Comparison of ENCODE assay signal across 8 cellular contexts in the genomic region with DNA sequence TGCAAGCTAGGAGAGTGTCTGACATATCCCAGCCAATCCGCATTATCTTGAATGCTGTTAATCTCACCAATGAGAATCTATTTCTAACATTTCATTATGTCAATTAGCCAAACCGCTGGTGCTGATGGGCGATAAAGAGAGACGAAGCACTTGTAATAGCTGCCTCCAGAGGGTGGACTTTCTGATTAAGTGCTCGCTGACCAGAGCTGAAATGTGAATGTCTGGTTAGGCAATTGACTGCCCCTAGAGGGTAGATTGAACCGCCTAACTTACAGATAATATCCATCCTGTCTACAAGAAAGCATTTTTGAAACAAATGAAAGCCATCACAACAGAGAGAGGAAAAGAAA. TPM values are rescaled to one million over a fixed set of nuclear protein-coding genes. Genes with fewer than 3 reads are reported as not detected.
A peak's percentile ranks its signal among the peaks of the same experiment; 100 is the strongest.
DNase-seq lines count a peak whose midpoint lies in the region; ATAC-seq and TF ChIP-seq lines count a peak whose summit lies in the region.

No MANE protein-coding gene starts in this region.

- H3K4me3 Mint-ChIP-seq in chondrocyte (ENCODE audit: unreplicated experiment), result peak overlapping the region; percentile 86

- POLR2A ChIA-PET in RWPE1 (lab: Yijun Ruan, JAX; ENCODE audit: low non-redundant PET), result interaction anchor here (1.0 kb wide), 2 partner anchors 48 to 174 kb away, joined by 3 read pairs; a partner anchor contains a TSS

- no peaks in the 10 kb centered on the region for H3K9me3 Mint-ChIP-seq in chondrocyte (ENCODE audit: low read depth)

- peak overlapping the region; percentile 98 for H3K27ac Mint-ChIP-seq in chondrocyte (ENCODE audit: unreplicated experiment)

- H3K4me1 Mint-ChIP-seq in chondrocyte (ENCODE audit: low read depth), result peaks cover 23% of the 10 kb centered on the region

- H3K4me2 ChIP-seq in DND-41 (ENCODE audit: insufficient read depth, low read length) (peak overlapping the region; percentile 93), KMS-11 (peak overlapping the region; percentile 83)

- no peaks in the 10 kb centered on the region for H3K27me3 Mint-ChIP-seq in chondrocyte (ENCODE audit: low read depth)

- H3K36me3 ChIP-seq in DND-41 (ENCODE audit: insufficient read depth, low read length) (peaks cover 41% of the 10 kb centered on the region), KMS-11 (ENCODE audit: insufficient read depth) (peaks cover 17% of the 10 kb centered on the region; the same call in 1 of the 2 replicates)

- H3K79me2 ChIP-seq in DND-41 (ENCODE audit: insufficient read depth, low read length), result peaks cover 46% of the 10 kb centered on the region
- H3K79me2 ChIP-seq in KMS-11 (ENCODE audit: insufficient read depth, low read depth), result peaks cover 21% of the 10 kb centered on the region

- H3K36me3 Mint-ChIP-seq in chondrocyte (ENCODE audit: low read depth), result peaks cover 8% of the 10 kb centered on the region

- H3K27me3 ChIP-seq in DND-41 (ENCODE audit: insufficient read depth, low read length, poor library complexity) (no peaks in the 10 kb centered on the region), KMS-11 (ENCODE audit: insufficient read depth, low read depth) (no peaks in the 10 kb centered on the region), layer of hippocampus (ENCODE audit: control insufficient read depth, insufficient read depth, low read length) (peaks cover 4% of the 10 kb centered on the region)

- CTCF ChIA-PET in RWPE1 (lab: Yijun Ruan, JAX), result interaction anchor here (0.6 to 1.7 kb wide), 8 partner anchors 13 to 139 kb away, joined by 3 to 4 read pairs (median 3); a partner anchor contains a TSS

- DNase-seq in DND-41 (peak; percentile 23), RWPE1 (ENCODE audit: low spot score) (peak; percentile 91), chondrocyte (ENCODE audit: low spot score) (no peak), substantia nigra (lab: John Stamatoyannopoulos, UW) (peak in 17 of 49 donors; percentile 26 to 74 (median 47))

- peaks cover 2% of the 10 kb centered on the region; the same call in 1 of the 2 replicates for H4K20me1 ChIP-seq in DND-41 (ENCODE audit: insufficient read depth, low read length)
- no peaks in the 10 kb centered on the region for H4K20me1 ChIP-seq in KMS-11 (ENCODE audit: insufficient read depth)

- ATAC-seq in DND-41 (ENCODE audit: insufficient read depth, low read depth) (peak; percentile 11), GM21390 (IDR thresholded peaks at IDR 0.05; ENCODE audit: unreplicated experiment) (peak; percentile 28), GM21367 (IDR thresholded peaks at IDR 0.05; ENCODE audit: unreplicated experiment) (no peak)

- H2AFZ ChIP-seq in DND-41 (ENCODE audit: low read depth, low read length) (peak overlapping the region; percentile 86), KMS-11 (ENCODE audit: low read depth) (peak overlapping the region; percentile 73)

- H3K9ac ChIP-seq in DND-41 (ENCODE audit: low read depth, low read length) (peak overlapping the region; percentile 85), KMS-11 (peak overlapping the region; percentile 93)

- H3K4me3 ChIP-seq in DND-41 (ENCODE audit: low read depth in 1 of 2, low read length in 2 of 2) (peak overlapping the region; percentile 91 to 95; a peak in 3 of 4 replicates), KMS-11 (IDR thresholded peaks at IDR 0.05; ENCODE audit: insufficient read depth, low read depth, low read length) (no peak overlapping the region)

- TF ChIP-seq CTCF in DND-41 (IDR thresholded peaks at IDR 0.05; ENCODE audit: borderline replicate concordance, extremely low read depth, low read length, poor library complexity, severe bottlenecking) (peak; percentile 48), KMS-11 (conservative IDR thresholded peaks at IDR 0.05; ENCODE audit: low read depth, low read length) (peak; percentile 67), RWPE1 (conservative IDR thresholded peaks at IDR 0.05; ENCODE audit: low read depth) (peak; percentile 77), chondrocyte (IDR thresholded peaks at IDR 0.05) (peak; percentile 86)

- H3K9me3 ChIP-seq in DND-41 (ENCODE audit: insufficient read depth, low read length, severe bottlenecking), result no peaks in the 10 kb centered on the region

- H3K27ac ChIP-seq in DND-41 (ENCODE audit: low read length), result peak overlapping the region; percentile 81
- peak overlapping the region; percentile 81 for H3K27ac ChIP-seq in KMS-11
- peak overlapping the region; percentile 90 for H3K27ac ChIP-seq in RWPE1
- H3K27ac ChIP-seq in layer of hippocampus (ENCODE audit: low read depth, low read length), result peak overlapping the region; percentile 98
- peak overlapping the region; percentile 96 for H3K27ac ChIP-seq in substantia nigra (ENCODE audit: low read depth, low read length, poor library complexity, severe bottlenecking)

- H3K4me1 ChIP-seq in DND-41 (ENCODE audit: insufficient read depth, low read length) (peaks cover 31% of the 10 kb centered on the region), KMS-11 (ENCODE audit: low read depth, poor library complexity, severe bottlenecking) (peaks cover 40% of the 10 kb centered on the region)

RNA-seq across cellular contexts. Expression of a gene that starts 0.6 kb away (rescaled TPM):
- total RNA-seq in chondrocyte, result 20.7 to 31.8 TPM (median 23.6 TPM) in 3 replicates

RNA-seq across cellular contexts. Expression of a gene that starts 10.1 kb away (rescaled TPM):
- total RNA-seq in chondrocyte, result 0.90 to 1.1 TPM (median 0.95 TPM) in 3 replicates

RNA-seq across cellular contexts. Expression of a gene that starts 23.9 kb away (rescaled TPM):
- total RNA-seq in chondrocyte, result 68.7 to 76.7 TPM (median 69.9 TPM) in 3 replicates

RNA-seq across cellular contexts. Expression of a gene that starts 51.8 kb away (rescaled TPM):
- 2.4 to 5.1 TPM (median 4.9 TPM) in 3 replicates for total RNA-seq in chondrocyte

RNA-seq across cellular contexts. Expression of a gene that starts 53.9 kb away (rescaled TPM):
- 251 to 261 TPM (median 251 TPM) in 3 replicates for total RNA-seq in chondrocyte
